In genomic region chr2:62152000-62152399, GRCh38 we compare ENCODE assay signal across 1 cellular context.
TF ChIP-seq lines count a peak whose summit lies in the region.

No MANE protein-coding gene starts in this region.

TF ChIP-seq in HCT116, 20 proteins besides CTCF, POLR2A, EP300 and RAD21:
- TF ChIP-seq ZFX (IDR thresholded peaks at IDR 0.05) (no peak), FOSL1 (IDR thresholded peaks at IDR 0.05; ENCODE audit: low read depth) (peak; percentile 32; the same call in 1 of the 2 replicates), ELF1 (IDR thresholded peaks at IDR 0.05; ENCODE audit: borderline replicate concordance, low read depth) (no peak), ZNF274 (IDR thresholded peaks at IDR 0.05; ENCODE audit: low read depth, low read length) (no peak), SRF (IDR thresholded peaks at IDR 0.05; ENCODE audit: low read depth) (peak; percentile 60; the same call in 1 of the 2 replicates), JUND (IDR thresholded peaks at IDR 0.05) (0 out of 2 replicates have a peak, but pooled peaks have one; percentile 15), SP1 (IDR thresholded peaks at IDR 0.05; ENCODE audit: low read depth) (no peak)
- TF ChIP-seq, protein P1, sequence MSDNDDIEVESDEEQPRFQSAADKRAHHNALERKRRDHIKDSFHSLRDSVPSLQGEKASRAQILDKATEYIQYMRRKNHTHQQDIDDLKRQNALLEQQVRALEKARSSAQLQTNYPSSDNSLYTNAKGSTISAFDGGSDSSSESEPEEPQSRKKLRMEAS (IDR thresholded peaks at IDR 0.05), result no peak
TF ChIP-seq in HCT116: peak in this region for 3.
